Comparison of ENCODE assay signal across 13 cellular contexts in genomic region chr1:27547220-27548116, GRCh38. TPM values are rescaled to one million over a fixed set of nuclear protein-coding genes. Genes with fewer than 3 reads are reported as not detected.
A peak's percentile ranks its signal among the peaks of the same experiment; 100 is the strongest.
DNase-seq lines count a peak whose midpoint lies in the region; ATAC-seq and TF ChIP-seq lines count a peak whose summit lies in the region.
"Had no signal": no experiment of that assay in that cellular context is flagged by ENCODE, and none has a peak within 500 bp of the region (broad histone marks: within the 10 kb centered on the region; RNA-seq: fewer than 3 reads in every experiment).

No MANE protein-coding gene starts in this region.

- no peaks in the 10 kb centered on the region for H3K36me3 Mint-ChIP-seq in natural killer cell
- peaks cover 2% of the 10 kb centered on the region for H3K36me3 Mint-ChIP-seq in T-helper 17 cell (ENCODE audit: low read depth)
- H3K36me3 Mint-ChIP-seq: activated naive CD4-positive, alpha-beta T cell treated with anti-CD3 and anti-CD28 coated beads, Interleukin-2, amount 50 U/mL, for 24 hours had no signal

- TF ChIP-seq CTCF in GM12864 (IDR thresholded peaks at IDR 0.05; ENCODE audit: low read depth, low read length, missing control alignments) (peak; percentile 15), RWPE1 (conservative IDR thresholded peaks at IDR 0.05; ENCODE audit: low read depth) (no peak), esophagus squamous epithelium (IDR thresholded peaks at IDR 0.05) (no peak), retinal pigment epithelial cell (conservative IDR thresholded peaks at IDR 0.05; ENCODE audit: low read depth, low read length) (peak; percentile 22), natural killer cell (IDR thresholded peaks at IDR 0.05) (no peak)

- no peak overlapping the region for H3K4me3 Mint-ChIP-seq in natural killer cell
- no peak overlapping the region for H3K4me3 Mint-ChIP-seq in T-helper 17 cell
- H3K4me3 Mint-ChIP-seq: activated CD4-positive, alpha-beta memory T cell treated with anti-CD3 and anti-CD28 coated beads, Interleukin-2, amount 10 ng/mL, durations not matched to agents 7 days and 5 days; activated naive CD4-positive, alpha-beta T cell treated with anti-CD3 and anti-CD28 coated beads, Interleukin-2, amount 50 U/mL, for 24 hours had no signal

- H3K4me3 ChIP-seq in GM12864 (ENCODE audit: low read depth, low read length) = no peak overlapping the region
- no peak overlapping the region for H3K4me3 ChIP-seq in esophagus squamous epithelium
- no peak overlapping the region for H3K4me3 ChIP-seq in retinal pigment epithelial cell (ENCODE audit: low read length)
- H3K4me3 ChIP-seq: BLaER1, left lung had no signal

- H3K27me3 ChIP-seq in esophagus squamous epithelium = no peaks in the 10 kb centered on the region
- H3K27me3 ChIP-seq: BLaER1, left lung had no signal

- peaks cover 6 to 20% of the 10 kb centered on the region in 2 donors for H3K4me1 Mint-ChIP-seq in natural killer cell
- peaks cover 12% of the 10 kb centered on the region for H3K4me1 Mint-ChIP-seq in T-helper 17 cell

- ATAC-seq in natural killer cell (no peak), HG02623 (IDR thresholded peaks at IDR 0.05; ENCODE audit: unreplicated experiment) (no peak), T-helper 17 cell (no peak)
- ATAC-seq: left lung had no signal

- intact Hi-C loops in esophagus squamous epithelium (cut with DNase I) = no loop called here
- intact Hi-C loops in natural killer cell (cut with micrococcal nuclease) = no loop called here

- H3K27me3 Mint-ChIP-seq in natural killer cell (ENCODE audit: low read depth in 2 of 2) = no peaks in the 10 kb centered on the region
- no peaks in the 10 kb centered on the region for H3K27me3 Mint-ChIP-seq in T-helper 17 cell
- H3K27me3 Mint-ChIP-seq: activated CD4-positive, alpha-beta memory T cell treated with anti-CD3 and anti-CD28 coated beads, Interleukin-2, amount 10 ng/mL, durations not matched to agents 7 days and 5 days; activated naive CD4-positive, alpha-beta T cell treated with anti-CD3 and anti-CD28 coated beads, Interleukin-2, amount 50 U/mL, for 24 hours had no signal

- H3K9me3 ChIP-seq in esophagus squamous epithelium (no peaks in the 10 kb centered on the region), T-helper 17 cell (ENCODE audit: control insufficient read depth, low read length, poor library complexity, severe bottlenecking) (no peaks in the 10 kb centered on the region)
- H3K9me3 ChIP-seq: BLaER1, left lung had no signal

- POLR2A ChIA-PET in RWPE1 (lab: Yijun Ruan, JAX; ENCODE audit: low non-redundant PET) = no interaction called here

- DNase-seq in GM12864 (ENCODE audit: low read depth) = no peak
- DNase-seq in RWPE1 (ENCODE audit: low spot score) = no peak
- DNase-seq in esophagus squamous epithelium (lab: John Stamatoyannopoulos, UW) = no peak
- no peak for DNase-seq in retinal pigment epithelial cell (ENCODE audit: low read depth)
- no peak for DNase-seq in NCI-H1417 (lab: John Stamatoyannopoulos, UW)
- no peak for DNase-seq in natural killer cell
- DNase-seq in T-helper 17 cell = no peak
- DNase-seq: activated CD4-positive, alpha-beta memory T cell treated with anti-CD3 and anti-CD28 coated beads, Interleukin-2, amount 10 ng/mL, durations not matched to agents 7 days and 5 days; stimulated activated CD4-positive, alpha-beta T cell treated with anti-CD3 and anti-CD28 coated beads, Interleukin-2, amount 100 ng/mL, for 24 hours had no signal

- CTCF ChIA-PET in RWPE1 (lab: Yijun Ruan, JAX) = interaction anchor here (0.5 to 1.5 kb wide), 3 partner anchors 9 to 58 kb away, joined by 3 to 5 read pairs (median 4); no protein-coding TSS in a partner anchor

- no peaks in the 10 kb centered on the region for H3K9me3 Mint-ChIP-seq in natural killer cell
- H3K9me3 Mint-ChIP-seq: activated CD4-positive, alpha-beta memory T cell treated with anti-CD3 and anti-CD28 coated beads, Interleukin-2, amount 10 ng/mL, durations not matched to agents 7 days and 5 days; activated naive CD4-positive, alpha-beta T cell treated with anti-CD3 and anti-CD28 coated beads, Interleukin-2, amount 50 U/mL, for 24 hours had no signal

- H3K36me3 ChIP-seq in esophagus squamous epithelium = peaks cover 43 to 68% (median 49%) of the 10 kb centered on the region in 3 donors

- H3K27ac Mint-ChIP-seq in natural killer cell (no peak overlapping the region), T-helper 17 cell (no peak overlapping the region)
- H3K27ac Mint-ChIP-seq: activated CD4-positive, alpha-beta memory T cell treated with anti-CD3 and anti-CD28 coated beads, Interleukin-2, amount 10 ng/mL, durations not matched to agents 7 days and 5 days had no signal

- 73 to 95% methylated on average over 3 to 6 of the region's 44 CpGs for WGBS in esophagus squamous epithelium, 2 donors

- no peak for TF ChIP-seq POLR2A in esophagus squamous epithelium (IDR thresholded peaks at IDR 0.05)

- peaks cover 41 to 63% (median 42%) of the 10 kb centered on the region in 3 donors for H3K4me1 ChIP-seq in esophagus squamous epithelium

- peak overlapping the region; percentile 99 for H3K27ac ChIP-seq in RWPE1
- peak overlapping the region; percentile 86 to 99 (median 93) for H3K27ac ChIP-seq in esophagus squamous epithelium

RNA-seq across cellular contexts. Expression of gene AHDC1, which starts 56.5 kb away (rescaled TPM):
- total RNA-seq in esophagus squamous epithelium (100 to 1,000 TPM in 1 of 4 donors, 10 to 100 TPM in 3; 22.2 to 112 (median 30.6) TPM), natural killer cell (10 to 100 TPM; 39.6 to 67.0 (median 47.0) TPM), T-helper 17 cell (10 to 100 TPM; 15.9 to 18.7 TPM)

RNA-seq across cellular contexts. Expression of gene WASF2, which starts 57.5 kb away (rescaled TPM):
- total RNA-seq in esophagus squamous epithelium (10 to 100 TPM; 53.7 to 92.8 (median 79.8) TPM), natural killer cell (100 to 1,000 TPM; 137 to 153 (median 143) TPM), T-helper 17 cell (100 to 1,000 TPM; 124 to 144 TPM)

Comparison
In these comparisons a context has a peak if more than half of its experiments do, and no peak if none do; other contexts are left out.
1. CTCF ChIP-seq: peak in GM12864 (single experiment) and retinal pigment epithelial cell (single experiment); none in RWPE1 (single experiment), esophagus squamous epithelium (0 of 6) and natural killer cell (single experiment).